31 cellular contexts compared by ENCODE assay signal in the genomic region with DNA sequence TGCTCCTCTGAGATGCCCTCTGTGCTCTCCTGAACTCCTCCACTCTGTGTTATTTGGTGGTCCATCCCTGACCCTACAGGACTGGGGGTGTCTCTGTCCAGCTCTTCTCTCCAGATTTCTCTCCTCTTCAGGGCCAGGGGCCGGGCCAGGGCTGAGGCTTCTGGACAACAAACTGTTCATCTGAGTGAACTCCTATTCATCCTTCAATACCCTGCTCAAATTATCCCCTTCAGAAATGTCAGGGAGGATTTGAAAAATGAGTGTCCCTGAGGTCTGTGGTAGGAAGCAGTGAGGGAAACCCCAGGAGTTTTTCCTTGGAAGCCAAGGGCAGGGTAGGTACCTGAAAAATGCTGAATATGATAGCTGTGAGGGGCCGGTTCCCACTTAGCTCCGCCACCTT. TPM values are rescaled to one million over a fixed set of nuclear protein-coding genes. Genes with fewer than 3 reads are reported as not detected.
"Had no signal": no experiment of that assay in that cellular context is flagged by ENCODE, and none has a peak within 500 bp of the region (broad histone marks: within the 10 kb centered on the region; RNA-seq: fewer than 3 reads in every experiment).

No MANE protein-coding gene starts in this region.

- ATAC-seq: activated CD4-positive, alpha-beta T cell treated with anti-CD3 and anti-CD28 coated beads for 36 hours; activated CD8-positive, alpha-beta memory T cell treated with anti-CD3 and anti-CD28 coated beads, Interleukin-2, amount 10 ng/mL, durations not matched to agents 7 days and 5 days; activated CD8-positive, alpha-beta T cell treated with anti-CD3 and anti-CD28 coated beads, Interleukin-2, amount 10 ng/mL, durations not matched to agents 7 days and 5 days; activated naive CD8-positive, alpha-beta T cell treated with anti-CD3 and anti-CD28 coated beads, Interleukin-2, amount 50 U/mL, for 24 hours; activated T-cell treated with anti-CD3 and anti-CD28 coated beads, Interleukin-2, amount 50 U/mL, for 72 hours; body of pancreas; gastroesophageal sphincter had no signal

- H3K36me3 Mint-ChIP-seq: activated CD4-positive, alpha-beta memory T cell treated with anti-CD3 and anti-CD28 coated beads for 36 hours; activated CD8-positive, alpha-beta memory T cell treated with anti-CD3 and anti-CD28 coated beads, Interleukin-2, amount 10 ng/mL, durations not matched to agents 7 days and 5 days; activated naive CD8-positive, alpha-beta T cell treated with anti-CD3 and anti-CD28 coated beads for 36 hours had no signal

- DNase-seq: activated CD4-positive, alpha-beta memory T cell treated with anti-CD3 and anti-CD28 coated beads for 36 hours; activated CD4-positive, alpha-beta T cell treated with anti-CD3 and anti-CD28 coated beads for 36 hours; activated CD4-positive, alpha-beta T cell treated with anti-CD3 and anti-CD28 coated beads, Interleukin-2, amount 10 ng/mL, durations not matched to agents 24 days and 14 days; activated CD4-positive, CD25-positive, alpha-beta regulatory T cell; activated CD4-positive, CD25-positive, alpha-beta regulatory T cell treated with anti-CD3 and anti-CD28 coated beads, Interleukin-2, amount 50 U/mL, for 72 hours; activated CD8-positive, alpha-beta memory T cell treated with anti-CD3 and anti-CD28 coated beads, Interleukin-2, amount 10 ng/mL, durations not matched to agents 7 days and 5 days; activated CD8-positive, alpha-beta memory T cell treated with anti-CD3 and anti-CD28 coated beads, Interleukin-2, amount 50 U/mL, for 4 hours; activated CD8-positive, alpha-beta T cell treated with anti-CD3 and anti-CD28 coated beads, Interleukin-2, amount 10 ng/mL, durations not matched to agents 7 days and 5 days; activated gamma-delta T cell; activated naive CD4-positive, alpha-beta T cell; activated naive CD4-positive, alpha-beta T cell treated with anti-CD3 and anti-CD28 coated beads, Interleukin-2, amount 50 U/mL, for 16 hours; activated naive CD8-positive, alpha-beta T cell treated with anti-CD3 and anti-CD28 coated beads for 36 hours; activated naive CD8-positive, alpha-beta T cell treated with anti-CD3 and anti-CD28 coated beads, Interleukin-2, amount 50 U/mL, for 24 hours; activated T-cell treated with anti-CD3 and anti-CD28 coated beads for 4 hours; activated T-cell treated with anti-CD3 and anti-CD28 coated beads, Interleukin-2, amount 50 U/mL, for 24 hours; activated T-cell treated with anti-CD3 and anti-CD28 coated beads, Interleukin-2, amount 50 U/mL, for 72 hours; adrenal gland; amygdala; aorta; body of pancreas; caudate nucleus; cortex of kidney; dermis blood vessel endothelial cell; effector CD4-positive, alpha-beta T cell; esophagus squamous epithelium; foreskin melanocyte; T-helper 1 cell; T-helper 2 cell had no signal

- H3K4me1 Mint-ChIP-seq: activated naive CD8-positive, alpha-beta T cell treated with anti-CD3 and anti-CD28 coated beads for 36 hours had no signal

- H3K9me3 ChIP-seq: adrenal gland, body of pancreas, esophagus squamous epithelium, gastroesophageal sphincter had no signal

- H3K27me3 ChIP-seq: body of pancreas had no signal

- H3K9me3 Mint-ChIP-seq: activated CD4-positive, alpha-beta memory T cell treated with anti-CD3 and anti-CD28 coated beads for 36 hours; activated CD4-positive, alpha-beta T cell treated with anti-CD3 and anti-CD28 coated beads, Interleukin-2, amount 10 ng/mL, durations not matched to agents 24 days and 14 days; activated naive CD8-positive, alpha-beta T cell treated with anti-CD3 and anti-CD28 coated beads for 36 hours; activated naive CD8-positive, alpha-beta T cell treated with anti-CD3 and anti-CD28 coated beads, Interleukin-2, amount 50 U/mL, for 24 hours; activated T-cell treated with anti-CD3 and anti-CD28 coated beads, Interleukin-2, amount 50 U/mL, for 24 hours; activated T-cell treated with anti-CD3 and anti-CD28 coated beads, Interleukin-2, amount 50 U/mL, for 72 hours had no signal

- H3K4me3 Mint-ChIP-seq: activated CD4-positive, alpha-beta memory T cell treated with anti-CD3 and anti-CD28 coated beads for 36 hours; activated CD4-positive, alpha-beta T cell treated with anti-CD3 and anti-CD28 coated beads for 36 hours; activated CD4-positive, alpha-beta T cell treated with anti-CD3 and anti-CD28 coated beads, Interleukin-2, amount 10 ng/mL, durations not matched to agents 24 days and 14 days; activated CD8-positive, alpha-beta memory T cell treated with anti-CD3 and anti-CD28 coated beads, Interleukin-2, amount 10 ng/mL, durations not matched to agents 7 days and 5 days; activated CD8-positive, alpha-beta T cell treated with anti-CD3 and anti-CD28 coated beads, Interleukin-2, amount 10 ng/mL, durations not matched to agents 7 days and 5 days; activated naive CD8-positive, alpha-beta T cell treated with anti-CD3 and anti-CD28 coated beads for 36 hours; activated naive CD8-positive, alpha-beta T cell treated with anti-CD3 and anti-CD28 coated beads, Interleukin-2, amount 50 U/mL, for 24 hours; activated T-cell treated with anti-CD3 and anti-CD28 coated beads, Interleukin-2, amount 50 U/mL, for 24 hours; activated T-cell treated with anti-CD3 and anti-CD28 coated beads, Interleukin-2, amount 50 U/mL, for 72 hours had no signal

- H3K36me3 ChIP-seq: adrenal gland, esophagus squamous epithelium, gastroesophageal sphincter had no signal

- H3K27ac Mint-ChIP-seq: activated CD4-positive, alpha-beta memory T cell treated with anti-CD3 and anti-CD28 coated beads for 36 hours; activated CD4-positive, alpha-beta T cell treated with anti-CD3 and anti-CD28 coated beads for 36 hours; activated CD4-positive, alpha-beta T cell treated with anti-CD3 and anti-CD28 coated beads, Interleukin-2, amount 10 ng/mL, durations not matched to agents 24 days and 14 days; activated CD8-positive, alpha-beta memory T cell treated with anti-CD3 and anti-CD28 coated beads, Interleukin-2, amount 10 ng/mL, durations not matched to agents 7 days and 5 days; activated CD8-positive, alpha-beta T cell treated with anti-CD3 and anti-CD28 coated beads, Interleukin-2, amount 10 ng/mL, durations not matched to agents 7 days and 5 days; activated naive CD8-positive, alpha-beta T cell treated with anti-CD3 and anti-CD28 coated beads for 36 hours; activated naive CD8-positive, alpha-beta T cell treated with anti-CD3 and anti-CD28 coated beads, Interleukin-2, amount 50 U/mL, for 24 hours; activated T-cell treated with anti-CD3 and anti-CD28 coated beads, Interleukin-2, amount 50 U/mL, for 24 hours; activated T-cell treated with anti-CD3 and anti-CD28 coated beads, Interleukin-2, amount 50 U/mL, for 72 hours had no signal

- H3K4me1 ChIP-seq: adrenal gland, body of pancreas had no signal

- H3K27ac ChIP-seq: adrenal gland, body of pancreas, epithelial cell of prostate, esophagus squamous epithelium, gastroesophageal sphincter had no signal

- H3K4me3 ChIP-seq: adrenal gland, body of pancreas, esophagus squamous epithelium, gastroesophageal sphincter had no signal

RNA-seq across cellular contexts. Expression of a gene that starts 7.6 kb away (rescaled TPM):
- total RNA-seq: activated CD4-positive, alpha-beta memory T cell treated with anti-CD3 and anti-CD28 coated beads for 36 hours; activated CD4-positive, alpha-beta T cell treated with anti-CD3 and anti-CD28 coated beads for 36 hours; activated CD8-positive, alpha-beta memory T cell treated with anti-CD3 and anti-CD28 coated beads for 36 hours; activated naive CD8-positive, alpha-beta T cell treated with anti-CD3 and anti-CD28 coated beads for 36 hours had no signal
